Comparison of ENCODE assay signal across 1 cellular context in genomic region chr3:183193762-183194701, GRCh38.
TF ChIP-seq lines count a peak whose summit lies in the region.

No MANE protein-coding gene starts in this region.

TF ChIP-seq in GM23338, 12 proteins besides CTCF, POLR2A, EP300 and RAD21 (continued from another document):
- no peak for TF ChIP-seq ZNF462 (CRISPR knock-in tag; IDR thresholded peaks at IDR 0.05)
- no peak for TF ChIP-seq STAT1 (IDR thresholded peaks at IDR 0.05; ENCODE audit: unreplicated experiment)
- TF ChIP-seq EZH2 (IDR thresholded peaks at IDR 0.05; ENCODE audit: low read depth, unreplicated experiment), result no peak
- no peak for TF ChIP-seq POLR2AphosphoS5 (IDR thresholded peaks at IDR 0.05; ENCODE audit: low read depth)
- no peak for TF ChIP-seq REST (IDR thresholded peaks at IDR 0.05; ENCODE audit: unreplicated experiment)
